In genomic region chrX:73213734-73214133, GRCh38 we compare ENCODE assay signal across 1 cellular context.
TF ChIP-seq lines count a peak whose summit lies in the region.

No MANE protein-coding gene starts in this region.

TF ChIP-seq in SK-N-SH treated with all-trans-retinoic acid at 6 μM for 48 hours, 23 proteins besides CTCF, POLR2A, EP300 and RAD21 (continued from another document):
- TF ChIP-seq, protein P1, sequence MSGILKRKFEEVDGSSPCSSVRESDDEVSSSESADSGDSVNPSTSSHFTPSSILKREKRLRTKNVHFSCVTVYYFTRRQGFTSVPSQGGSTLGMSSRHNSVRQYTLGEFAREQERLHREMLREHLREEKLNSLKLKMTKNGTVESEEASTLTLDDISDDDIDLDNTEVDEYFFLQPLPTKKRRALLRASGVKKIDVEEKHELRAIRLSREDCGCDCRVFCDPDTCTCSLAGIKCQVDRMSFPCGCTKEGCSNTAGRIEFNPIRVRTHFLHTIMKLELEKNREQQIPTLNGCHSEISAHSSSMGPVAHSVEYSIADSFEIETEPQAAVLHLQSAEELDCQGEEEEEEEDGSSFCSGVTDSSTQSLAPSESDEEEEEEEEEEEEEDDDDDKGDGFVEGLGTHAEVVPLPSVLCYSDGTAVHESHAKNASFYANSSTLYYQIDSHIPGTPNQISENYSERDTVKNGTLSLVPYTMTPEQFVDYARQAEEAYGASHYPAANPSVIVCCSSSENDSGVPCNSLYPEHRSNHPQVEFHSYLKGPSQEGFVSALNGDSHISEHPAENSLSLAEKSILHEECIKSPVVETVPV (CRISPR knock-in tag; IDR thresholded peaks at IDR 0.05), result no peak
- TF ChIP-seq BACH2 (CRISPR knock-in tag; IDR thresholded peaks at IDR 0.05; ENCODE audit: borderline replicate concordance), result no peak
- no peak for TF ChIP-seq TCF4 (CRISPR knock-in tag; IDR thresholded peaks at IDR 0.05; ENCODE audit: borderline replicate concordance)
- no peak for TF ChIP-seq ESRRG (CRISPR knock-in tag; IDR thresholded peaks at IDR 0.05)
- TF ChIP-seq GLIS3 (CRISPR knock-in tag; IDR thresholded peaks at IDR 0.05), result no peak
- TF ChIP-seq TOX (CRISPR knock-in tag; IDR thresholded peaks at IDR 0.05; ENCODE audit: borderline replicate concordance), result no peak
- no peak for TF ChIP-seq ZFP3 (CRISPR knock-in tag; IDR thresholded peaks at IDR 0.05)
- TF ChIP-seq ZFP30 (CRISPR knock-in tag; IDR thresholded peaks at IDR 0.05), result no peak
- TF ChIP-seq SNAI2 (CRISPR knock-in tag; IDR thresholded peaks at IDR 0.05), result no peak
- TF ChIP-seq, protein P2, sequence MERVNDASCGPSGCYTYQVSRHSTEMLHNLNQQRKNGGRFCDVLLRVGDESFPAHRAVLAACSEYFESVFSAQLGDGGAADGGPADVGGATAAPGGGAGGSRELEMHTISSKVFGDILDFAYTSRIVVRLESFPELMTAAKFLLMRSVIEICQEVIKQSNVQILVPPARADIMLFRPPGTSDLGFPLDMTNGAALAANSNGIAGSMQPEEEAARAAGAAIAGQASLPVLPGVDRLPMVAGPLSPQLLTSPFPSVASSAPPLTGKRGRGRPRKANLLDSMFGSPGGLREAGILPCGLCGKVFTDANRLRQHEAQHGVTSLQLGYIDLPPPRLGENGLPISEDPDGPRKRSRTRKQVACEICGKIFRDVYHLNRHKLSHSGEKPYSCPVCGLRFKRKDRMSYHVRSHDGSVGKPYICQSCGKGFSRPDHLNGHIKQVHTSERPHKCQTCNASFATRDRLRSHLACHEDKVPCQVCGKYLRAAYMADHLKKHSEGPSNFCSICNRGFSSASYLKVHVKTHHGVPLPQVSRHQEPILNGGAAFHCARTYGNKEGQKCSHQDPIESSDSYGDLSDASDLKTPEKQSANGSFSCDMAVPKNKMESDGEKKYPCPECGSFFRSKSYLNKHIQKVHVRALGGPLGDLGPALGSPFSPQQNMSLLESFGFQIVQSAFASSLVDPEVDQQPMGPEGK (CRISPR knock-in tag; IDR thresholded peaks at IDR 0.05; ENCODE audit: borderline replicate concordance), result no peak
- no peak for TF ChIP-seq ISL1 (CRISPR knock-in tag; IDR thresholded peaks at IDR 0.05)
- no peak for TF ChIP-seq ZNF8 (CRISPR knock-in tag; IDR thresholded peaks at IDR 0.05)
- TF ChIP-seq, protein P3, sequence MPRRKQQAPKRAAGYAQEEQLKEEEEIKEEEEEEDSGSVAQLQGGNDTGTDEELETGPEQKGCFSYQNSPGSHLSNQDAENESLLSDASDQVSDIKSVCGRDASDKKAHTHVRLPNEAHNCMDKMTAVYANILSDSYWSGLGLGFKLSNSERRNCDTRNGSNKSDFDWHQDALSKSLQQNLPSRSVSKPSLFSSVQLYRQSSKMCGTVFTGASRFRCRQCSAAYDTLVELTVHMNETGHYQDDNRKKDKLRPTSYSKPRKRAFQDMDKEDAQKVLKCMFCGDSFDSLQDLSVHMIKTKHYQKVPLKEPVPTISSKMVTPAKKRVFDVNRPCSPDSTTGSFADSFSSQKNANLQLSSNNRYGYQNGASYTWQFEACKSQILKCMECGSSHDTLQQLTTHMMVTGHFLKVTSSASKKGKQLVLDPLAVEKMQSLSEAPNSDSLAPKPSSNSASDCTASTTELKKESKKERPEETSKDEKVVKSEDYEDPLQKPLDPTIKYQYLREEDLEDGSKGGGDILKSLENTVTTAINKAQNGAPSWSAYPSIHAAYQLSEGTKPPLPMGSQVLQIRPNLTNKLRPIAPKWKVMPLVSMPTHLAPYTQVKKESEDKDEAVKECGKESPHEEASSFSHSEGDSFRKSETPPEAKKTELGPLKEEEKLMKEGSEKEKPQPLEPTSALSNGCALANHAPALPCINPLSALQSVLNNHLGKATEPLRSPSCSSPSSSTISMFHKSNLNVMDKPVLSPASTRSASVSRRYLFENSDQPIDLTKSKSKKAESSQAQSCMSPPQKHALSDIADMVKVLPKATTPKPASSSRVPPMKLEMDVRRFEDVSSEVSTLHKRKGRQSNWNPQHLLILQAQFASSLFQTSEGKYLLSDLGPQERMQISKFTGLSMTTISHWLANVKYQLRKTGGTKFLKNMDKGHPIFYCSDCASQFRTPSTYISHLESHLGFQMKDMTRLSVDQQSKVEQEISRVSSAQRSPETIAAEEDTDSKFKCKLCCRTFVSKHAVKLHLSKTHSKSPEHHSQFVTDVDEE (CRISPR knock-in tag; IDR thresholded peaks at IDR 0.05), result no peak
